9 cellular contexts compared by ENCODE assay signal in the genomic region with DNA sequence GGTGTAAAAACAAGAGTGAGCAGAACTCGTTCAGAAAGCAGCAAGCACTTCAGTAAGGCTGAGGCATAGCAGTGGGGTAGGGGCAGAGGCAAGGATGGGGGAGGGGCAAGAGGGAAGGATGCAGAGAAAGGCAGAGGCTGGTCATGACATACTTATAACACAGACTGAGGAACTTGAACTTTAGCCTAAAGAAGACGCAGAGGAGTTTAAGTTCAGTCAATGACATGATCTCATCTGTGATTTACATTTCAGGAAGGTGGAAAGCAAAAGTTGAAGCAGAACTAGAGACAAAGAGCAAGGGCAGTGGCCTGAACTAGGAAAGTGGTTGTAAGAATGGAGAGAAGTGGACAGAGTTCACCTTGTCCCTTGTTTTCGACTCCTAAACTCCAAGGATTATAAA. TPM values are rescaled to one million over a fixed set of nuclear protein-coding genes. Genes with fewer than 3 reads are reported as not detected.
A peak's percentile ranks its signal among the peaks of the same experiment; 100 is the strongest.
DNase-seq lines count a peak whose midpoint lies in the region; ATAC-seq lines count a peak whose summit lies in the region.
"Had no signal": no experiment of that assay in that cellular context is flagged by ENCODE, and none has a peak within 500 bp of the region (broad histone marks: within the 10 kb centered on the region; RNA-seq: fewer than 3 reads in every experiment).

No MANE protein-coding gene starts in this region.

- CTCF ChIA-PET in activated CD4-positive, alpha-beta T cell treated with anti-CD3 and anti-CD28 coated beads for 36 hours (lab: Charles Lee): no interaction called here

- H3K4me1 Mint-ChIP-seq in memory B cell: peaks cover 28% of the 10 kb centered on the region
- peaks cover 3% of the 10 kb centered on the region for H3K4me1 Mint-ChIP-seq in activated CD4-positive, alpha-beta T cell treated with anti-CD3 and anti-CD28 coated beads for 36 hours

- H3K27me3 Mint-ChIP-seq in memory B cell: no peaks in the 10 kb centered on the region
- no peaks in the 10 kb centered on the region for H3K27me3 Mint-ChIP-seq in activated CD4-positive, alpha-beta T cell treated with anti-CD3 and anti-CD28 coated beads for 36 hours

- peak; percentile 39 for ATAC-seq in GM18498 (IDR thresholded peaks at IDR 0.05; ENCODE audit: unreplicated experiment)
- peak; percentile 58 for ATAC-seq in GM21786 (IDR thresholded peaks at IDR 0.05; ENCODE audit: unreplicated experiment)
- peak; percentile 48 for ATAC-seq in memory B cell (ENCODE audit: low read depth)
- no peak for ATAC-seq in activated CD4-positive, alpha-beta T cell treated with anti-CD3 and anti-CD28 coated beads for 36 hours

- intact Hi-C loops in activated CD4-positive, alpha-beta T cell treated with anti-CD3 and anti-CD28 coated beads for 36 hours (cut with DNase I, micrococcal nuclease): no loop called here

- H3K9me3 Mint-ChIP-seq in memory B cell: no peaks in the 10 kb centered on the region
- H3K9me3 Mint-ChIP-seq in activated CD4-positive, alpha-beta T cell treated with anti-CD3 and anti-CD28 coated beads for 36 hours (ENCODE audit: low read depth): no peaks in the 10 kb centered on the region

- H3K27ac Mint-ChIP-seq in memory B cell: peak overlapping the region; percentile 92
- no peak overlapping the region for H3K27ac Mint-ChIP-seq in activated CD4-positive, alpha-beta T cell treated with anti-CD3 and anti-CD28 coated beads for 36 hours

- DNase-seq in NOMO-1 (lab: John Stamatoyannopoulos, UW; ENCODE audit: unreplicated experiment in 2 of 2): peak; percentile 21 to 58
- DNase-seq in memory B cell (ENCODE audit: low spot score in 2 of 2): peak; percentile 21 to 38
- no peak for DNase-seq in NCI-H345 (lab: John Stamatoyannopoulos, UW)
- no peak for DNase-seq in T1000 (lab: John Stamatoyannopoulos, UW)
- DNase-seq in activated CD4-positive, alpha-beta T cell treated with anti-CD3 and anti-CD28 coated beads for 36 hours: no peak
- no peak for DNase-seq in activated naive CD4-positive, alpha-beta T cell (lab: John Stamatoyannopoulos, UW)
- DNase-seq: NCI-H2029 treated with DMSO at 0.1 percent for 48 hours had no signal

- POLR2A ChIA-PET in activated CD4-positive, alpha-beta T cell treated with anti-CD3 and anti-CD28 coated beads for 36 hours (lab: Charles Lee): no interaction called here

- H3K4me3 Mint-ChIP-seq in memory B cell: peak overlapping the region; percentile 42
- no peak overlapping the region for H3K4me3 Mint-ChIP-seq in activated CD4-positive, alpha-beta T cell treated with anti-CD3 and anti-CD28 coated beads for 36 hours

- H3K36me3 Mint-ChIP-seq in memory B cell: peaks cover 9% of the 10 kb centered on the region
- H3K36me3 Mint-ChIP-seq in activated CD4-positive, alpha-beta T cell treated with anti-CD3 and anti-CD28 coated beads for 36 hours (ENCODE audit: low read depth): no peaks in the 10 kb centered on the region

RNA-seq across cellular contexts. Expression of a gene that starts 15.8 kb away (rescaled TPM):
- under 1 TPM; 0.05 to 0.09 TPM for total RNA-seq in activated CD4-positive, alpha-beta T cell treated with anti-CD3 and anti-CD28 coated beads for 36 hours

Comparison
In these comparisons a context has a peak if more than half of its experiments do, and no peak if none do; other contexts are left out.
1. DNase-seq: peak in NOMO-1 (2 of 2) and memory B cell (2 of 2); none in NCI-H345 (single experiment), T1000 (single experiment), activated CD4-positive, alpha-beta T cell treated with anti-CD3 and anti-CD28 coated beads for 36 hours (single experiment) and activated naive CD4-positive, alpha-beta T cell (0 of 4).